8 cellular contexts compared by ENCODE assay signal in the genomic region with DNA sequence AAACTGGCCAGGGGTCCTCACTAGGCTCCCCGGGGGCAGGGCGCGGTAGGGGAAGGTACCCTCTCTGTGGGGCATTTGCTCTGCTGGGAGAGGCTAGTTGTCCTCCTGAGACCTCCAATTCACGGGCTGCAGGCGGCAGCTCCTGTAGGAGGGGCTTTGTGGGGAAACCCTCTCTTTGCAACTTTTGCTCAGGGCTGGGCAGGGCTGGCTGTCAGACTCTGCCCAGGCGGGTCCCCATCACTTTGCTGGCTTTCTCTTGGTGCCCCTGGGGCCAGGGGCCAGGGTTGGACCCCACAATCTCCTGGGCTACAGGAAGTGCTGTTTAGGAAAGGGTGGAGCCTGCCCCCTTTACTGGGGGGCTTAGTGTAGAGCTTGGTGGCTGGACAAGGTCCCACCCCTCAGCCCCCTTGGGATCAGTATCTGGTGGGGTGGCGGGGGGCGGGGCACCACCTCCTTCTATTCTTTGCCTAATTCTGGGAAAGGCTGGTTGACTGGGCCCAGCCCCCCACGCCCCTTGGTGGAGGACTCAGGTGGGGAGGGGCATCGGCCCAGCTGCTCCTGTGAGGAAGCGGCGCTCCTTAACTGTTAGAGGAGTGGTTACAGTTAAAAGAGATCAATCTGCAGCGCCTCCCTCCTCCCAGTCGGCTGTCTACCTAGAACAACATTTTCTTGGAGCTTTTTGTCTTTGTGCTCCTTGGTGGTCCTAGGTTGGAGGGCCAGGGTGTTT.
DNase-seq lines count a peak whose midpoint lies in the region; ATAC-seq and TF ChIP-seq lines count a peak whose summit lies in the region.

No MANE protein-coding gene starts in this region.

- no peaks in the 10 kb centered on the region for H3K36me3 Mint-ChIP-seq in chondrocyte (ENCODE audit: low read depth)
- H3K36me3 Mint-ChIP-seq in activated CD8-positive, alpha-beta T cell treated with anti-CD3 and anti-CD28 coated beads, Interleukin-2, amount 10 ng/mL, durations not matched to agents 7 days and 5 days (ENCODE audit: low read depth): no peaks in the 10 kb centered on the region

- H3K27me3 ChIP-seq in liver (ENCODE audit: control insufficient read depth in 4 of 4, insufficient read depth in 4 of 4, low read length in 3 of 4) (no peaks in the 10 kb centered on the region), stomach (peaks cover 0 to 61% (median 21%) of the 10 kb centered on the region in 3 donors)

- no peak for TF ChIP-seq EP300 in stomach (IDR thresholded peaks at IDR 0.05)

- no peaks in the 10 kb centered on the region for H3K9me3 ChIP-seq in liver (ENCODE audit: control insufficient read depth in 4 of 4, low read length in 3 of 4)
- peaks cover 0 to 7% (median 0%) of the 10 kb centered on the region in 4 donors for H3K9me3 ChIP-seq in stomach

- H3K4me3 Mint-ChIP-seq in chondrocyte (ENCODE audit: unreplicated experiment): peak overlapping the region; percentile 78
- H3K4me3 Mint-ChIP-seq in activated CD8-positive, alpha-beta T cell treated with anti-CD3 and anti-CD28 coated beads, Interleukin-2, amount 10 ng/mL, durations not matched to agents 7 days and 5 days: no peak overlapping the region

- intact Hi-C loops in stomach (cut with DNase I; ENCODE audit: low total_unique reads): no loop called here

- TF ChIP-seq RAD21 in liver (IDR thresholded peaks at IDR 0.05): no peak

- H3K4me3 ChIP-seq in liver (ENCODE audit: low read depth in 1 of 3, low read length in 3 of 3) (peak overlapping the region; percentile 52 to 72 (median 53)), stomach (peak overlapping the region; percentile 30 to 44 (median 38))

- no peak overlapping the region for H3K27ac Mint-ChIP-seq in chondrocyte (ENCODE audit: unreplicated experiment)
- H3K27ac Mint-ChIP-seq in activated CD8-positive, alpha-beta T cell treated with anti-CD3 and anti-CD28 coated beads, Interleukin-2, amount 10 ng/mL, durations not matched to agents 7 days and 5 days: no peak overlapping the region

- CTCF ChIA-PET in activated CD8-positive, alpha-beta T cell treated with anti-CD3 and anti-CD28 coated beads, Interleukin-2, amount 10 ng/mL, durations not matched to agents 7 days and 5 days (lab: Charles Lee): no interaction called here

- 3% methylated on average over 14 of the region's 14 CpGs for WGBS in liver
- WGBS in stomach, 5 donors: 5 to 11% (median 6%) methylated on average over 6 to 14 of the region's 14 CpGs

- H3K9ac ChIP-seq in liver (ENCODE audit: low read depth in 1 of 2, low read length in 2 of 2): peak overlapping the region; percentile 23 to 77

- POLR2A ChIA-PET in activated CD8-positive, alpha-beta T cell treated with anti-CD3 and anti-CD28 coated beads, Interleukin-2, amount 10 ng/mL, durations not matched to agents 7 days and 5 days (lab: Charles Lee): no interaction called here

- no peak for TF ChIP-seq POLR2A in stomach (IDR thresholded peaks at IDR 0.05)

- H3K4me1 ChIP-seq in liver (ENCODE audit: control insufficient read depth in 4 of 4, insufficient read depth in 4 of 4, low read length in 3 of 4) (peaks cover 0 to 12% (median 11%) of the 10 kb centered on the region in 4 donors), stomach (peaks cover 0 to 20% (median 11%) of the 10 kb centered on the region in 4 donors)

- DNase-seq in NCI-H1930 (lab: John Stamatoyannopoulos, UW) (peak; percentile 5 to 22), chondrocyte (ENCODE audit: low spot score) (no peak), stomach (no peak)
- DNase-seq in activated CD8-positive, alpha-beta T cell treated with anti-CD3 and anti-CD28 coated beads, Interleukin-2, amount 10 ng/mL, durations not matched to agents 7 days and 5 days: no peak
- DNase-seq in stimulated activated CD4-positive, alpha-beta T cell treated with anti-CD3 and anti-CD28 coated beads, Interleukin-1b, Interleukin-23, amount 100 ng/mL, for 48 hours: no peak

- H3K27ac ChIP-seq in liver (ENCODE audit: low read depth in 1 of 2, low read length in 2 of 2) (peak overlapping the region; percentile 88), stomach (peak overlapping the region in 1 of 5 donors; percentile 38)

- no peaks in the 10 kb centered on the region for H3K9me3 Mint-ChIP-seq in chondrocyte (ENCODE audit: low read depth)
- no peaks in the 10 kb centered on the region for H3K9me3 Mint-ChIP-seq in activated CD8-positive, alpha-beta T cell treated with anti-CD3 and anti-CD28 coated beads, Interleukin-2, amount 10 ng/mL, durations not matched to agents 7 days and 5 days (ENCODE audit: insufficient read depth)

- TF ChIP-seq CTCF in chondrocyte (IDR thresholded peaks at IDR 0.05): no peak
- no peak for TF ChIP-seq CTCF in liver (IDR thresholded peaks at IDR 0.05; ENCODE audit: low read depth, low read length, missing input control)
- TF ChIP-seq CTCF in stomach (IDR thresholded peaks at IDR 0.05): no peak

- ATAC-seq in activated CD8-positive, alpha-beta T cell treated with anti-CD3 and anti-CD28 coated beads, Interleukin-2, amount 10 ng/mL, durations not matched to agents 7 days and 5 days: no peak
- no peak for ATAC-seq in HG02642 (IDR thresholded peaks at IDR 0.05; ENCODE audit: poor library complexity, unreplicated experiment)
- no peak for ATAC-seq in HG03159 (IDR thresholded peaks at IDR 0.05; ENCODE audit: unreplicated experiment)

- H3K36me3 ChIP-seq in liver (ENCODE audit: control insufficient read depth in 4 of 4, insufficient read depth in 3 of 4, low read depth in 1 of 4, low read length in 3 of 4): peaks cover 0 to 1% (median 0%) of the 10 kb centered on the region in 4 donors
- H3K36me3 ChIP-seq in stomach: no peaks in the 10 kb centered on the region

- peaks cover 14% of the 10 kb centered on the region for H3K27me3 Mint-ChIP-seq in chondrocyte (ENCODE audit: low read depth)
- no peaks in the 10 kb centered on the region for H3K27me3 Mint-ChIP-seq in activated CD8-positive, alpha-beta T cell treated with anti-CD3 and anti-CD28 coated beads, Interleukin-2, amount 10 ng/mL, durations not matched to agents 7 days and 5 days (ENCODE audit: low read depth)

- peaks cover 16% of the 10 kb centered on the region for H3K4me1 Mint-ChIP-seq in chondrocyte (ENCODE audit: low read depth)
- H3K4me1 Mint-ChIP-seq in activated CD8-positive, alpha-beta T cell treated with anti-CD3 and anti-CD28 coated beads, Interleukin-2, amount 10 ng/mL, durations not matched to agents 7 days and 5 days (ENCODE audit: low read depth): no peaks in the 10 kb centered on the region

TF ChIP-seq in liver, 16 proteins besides CTCF, POLR2A, EP300 and RAD21:
- no peak for TF ChIP-seq JUND (IDR thresholded peaks at IDR 0.05)
- TF ChIP-seq GABPA (IDR thresholded peaks at IDR 0.05 in 1 of 2, conservative IDR thresholded peaks at IDR 0.05 in 1 of 2): no peak
TF ChIP-seq in liver: peak in this region for 0.

Comparison
In these comparisons a context has a peak if more than half of its experiments do, and no peak if none do; other contexts are left out.
1. DNase-seq: peak in NCI-H1930 (2 of 2); none in chondrocyte (single experiment), stomach (single experiment), activated CD8-positive, alpha-beta T cell treated with anti-CD3 and anti-CD28 coated beads, Interleukin-2, amount 10 ng/mL, durations not matched to agents 7 days and 5 days (single experiment) and stimulated activated CD4-positive, alpha-beta T cell treated with anti-CD3 and anti-CD28 coated beads, Interleukin-1b, Interleukin-23, amount 100 ng/mL, for 48 hours (single experiment).